In the genomic region with DNA sequence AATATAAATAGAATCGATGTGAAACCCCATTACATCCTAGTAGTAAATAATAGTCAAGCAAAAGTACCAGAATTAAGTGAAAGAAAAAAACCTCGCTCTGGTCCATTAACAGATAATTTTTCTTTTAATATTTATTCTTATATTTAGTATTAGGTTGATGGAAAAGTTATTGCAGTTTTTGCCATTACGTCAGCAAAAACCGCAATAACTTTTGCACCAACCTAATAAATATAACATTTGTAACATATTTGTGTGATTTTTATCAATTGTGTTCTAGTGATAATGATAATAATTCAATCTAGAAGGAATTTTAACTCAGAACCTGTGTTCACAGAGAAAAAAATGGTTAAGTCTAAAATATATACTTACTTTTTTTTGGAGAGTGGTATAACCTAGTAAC, we compare ENCODE assay signal across 10 cellular contexts. TPM values are rescaled to one million over a fixed set of nuclear protein-coding genes. Genes with fewer than 3 reads are reported as not detected.
"Had no signal": no experiment of that assay in that cellular context is flagged by ENCODE, and none has a peak within 500 bp of the region (broad histone marks: within the 10 kb centered on the region; RNA-seq: fewer than 3 reads in every experiment).

No MANE protein-coding gene starts in this region.

- ATAC-seq: HCT116 had no signal

- H3K4me2 ChIP-seq: KMS-11 had no signal

- H3K9me3 ChIP-seq: HAP-1 had no signal

- H3K27ac ChIP-seq: GM23248, KMS-11 had no signal

- H2AFZ ChIP-seq: GM23248 had no signal

- H3K4me3 ChIP-seq: GM23248, HAP-1 had no signal

- H3K9ac ChIP-seq: GM23248, KMS-11 had no signal

- H3K36me3 ChIP-seq: HAP-1 had no signal

- DNase-seq: GM23248, GOT3, H7, Karpas-422, KBM-7 had no signal

- H3K4me1 ChIP-seq: HAP-1 had no signal

- FAIRE-seq: HTR-8/SVneo had no signal

RNA-seq across cellular contexts. Expression of a gene that starts 16.1 kb away (rescaled TPM):
- total RNA-seq: GM23248, HT-29 had no signal
- polyA plus RNA-seq: GM23248 had no signal
